Comparison of ENCODE assay signal across 1 cellular context in genomic region chr1:21573971-21574458, GRCh38.
A peak's percentile ranks its signal among the peaks of the same experiment; 100 is the strongest.
TF ChIP-seq lines count a peak whose summit lies in the region.

No MANE protein-coding gene starts in this region.

TF ChIP-seq in HepG2, 621 proteins besides CTCF, POLR2A, EP300 and RAD21 (continued from another document):
- TF ChIP-seq SMC3 (IDR thresholded peaks at IDR 0.05; ENCODE audit: low read length) (peak; percentile 31; the same call in 1 of the 2 replicates), ZNF574 (CRISPR knock-in tag; IDR thresholded peaks at IDR 0.05) (no peak), NR3C1 (CRISPR knock-in tag; IDR thresholded peaks at IDR 0.05) (no peak), ZFP36 (IDR thresholded peaks at IDR 0.05; ENCODE audit: borderline replicate concordance, low read depth, low read length, partially characterized antibody) (peak; percentile 30), GATAD2A (CRISPR knock-in tag; IDR thresholded peaks at IDR 0.05) (peak; percentile 17; the same call in 1 of the 2 replicates), FOSL2 (CRISPR knock-in tag; IDR thresholded peaks at IDR 0.05) (0 out of 2 replicates have a peak, but pooled peaks have one; percentile 12), ZNF782 (CRISPR knock-in tag; IDR thresholded peaks at IDR 0.05; ENCODE audit: borderline replicate concordance) (no peak), NFKB2 (CRISPR knock-in tag; IDR thresholded peaks at IDR 0.05; ENCODE audit: borderline replicate concordance) (no peak)
TF ChIP-seq in HepG2: peak in this region for 11.
